Comparison of ENCODE assay signal across 8 cellular contexts in genomic region chr2:196259507-196260481, GRCh38.
DNase-seq lines count a peak whose midpoint lies in the region; ATAC-seq and TF ChIP-seq lines count a peak whose summit lies in the region.

No MANE protein-coding gene starts in this region.

- TF ChIP-seq CTCF in HCT116 (IDR thresholded peaks at IDR 0.05 in 2 of 3, conservative IDR thresholded peaks at IDR 0.05 in 1 of 3; ENCODE audit: borderline replicate concordance in 1 of 3, insufficient read depth in 1 of 3, low read depth in 2 of 3, low read length in 2 of 3), result no peak
- TF ChIP-seq CTCF in spleen (IDR thresholded peaks at IDR 0.05 in 8 of 11, conservative IDR thresholded peaks at IDR 0.05 in 3 of 11), result no peak

- BruUV-seq in HCT116 (replicated peaks; lab: Mats Ljungman, UMichigan), result no TSS peak

- RAD21 ChIA-PET in HCT116 (lab: Charles Lee; ENCODE audit: low non-redundant PET in 1 of 2, low total read pairs in 2 of 2, uncharacterized antibody in 2 of 2, unreplicated experiment in 2 of 2), result no interaction called here

- H3K9me2 ChIP-seq in HCT116 (ENCODE audit: insufficient read depth), result no peaks in the 10 kb centered on the region

- H3K27me3 ChIP-seq in HCT116 (ENCODE audit: insufficient read depth, low read length) (no peaks in the 10 kb centered on the region), spleen (replicated peaks in 1 of 7) (no peaks in the 10 kb centered on the region)

- no peak for DNase-seq in HCT116 (ENCODE audit: low read depth, low spot score)
- peak in 4 of 5 experiments; percentile 30 to 81 (median 44) for DNase-seq in T-helper 2 cell
- DNase-seq in spleen, result no peak
- DNase-seq in NOMO-1 (lab: John Stamatoyannopoulos, UW; ENCODE audit: unreplicated experiment in 2 of 2), result no peak
- DNase-seq in DMS153 treated with DMSO at 0.1 percent for 48 hours (lab: John Stamatoyannopoulos, UW; ENCODE audit: unreplicated experiment), result no peak
- DNase-seq in superior temporal gyrus (ENCODE audit: extremely low spot score), result no peak

- CTCF ChIA-PET in HCT116 (lab: Charles Lee), result interaction anchor here (1.1 kb wide), 1 partner anchor 16 kb away, joined by 3 read pairs; no protein-coding TSS in a partner anchor

- peak; percentile 42; the same call in 1 of the 2 replicates for ATAC-seq in HCT116
- ATAC-seq in HG02970 (IDR thresholded peaks at IDR 0.05; ENCODE audit: low FRiP score, unreplicated experiment), result no peak

- H3K27ac Mint-ChIP-seq in dendritic cell treated with granulocyte-macrophage colony-stimulating factor and Interleukin-4, amounts not matched to agents 40 ng/mL and 50 ng/mL, for 4 days, result peak overlapping the region; percentile 56

- H3K79me2 ChIP-seq in HCT116 (ENCODE audit: insufficient read depth, low read length), result no peaks in the 10 kb centered on the region

- H3K27me3 Mint-ChIP-seq in dendritic cell treated with granulocyte-macrophage colony-stimulating factor and Interleukin-4, amounts not matched to agents 40 ng/mL and 50 ng/mL, for 4 days, result no peaks in the 10 kb centered on the region

- H3K4me3 ChIP-seq in HCT116 (replicated peaks in 1 of 2; ENCODE audit: low read depth in 1 of 2, low read length in 2 of 2), result no peak overlapping the region
- H3K4me3 ChIP-seq in spleen, result peak overlapping the region in 1 of 8 donors; percentile 19

- H3K4me1 ChIP-seq in HCT116 (ENCODE audit: control insufficient read depth in 1 of 2, insufficient read depth in 2 of 2, low read length in 2 of 2) (no peaks in the 10 kb centered on the region), spleen (peaks cover 5 to 59% (median 37%) of the 10 kb centered on the region in 6 donors)

- 60 to 66% (median 62%) methylated on average over 7 of the region's 7 CpGs for WGBS in spleen, 5 donors

- no peaks in the 10 kb centered on the region for H3K36me3 Mint-ChIP-seq in dendritic cell treated with granulocyte-macrophage colony-stimulating factor and Interleukin-4, amounts not matched to agents 40 ng/mL and 50 ng/mL, for 4 days (ENCODE audit: low read depth)

- H3K27ac ChIP-seq in HCT116 (ENCODE audit: low read depth, low read length) (no peak overlapping the region), spleen (peak overlapping the region; percentile 32 to 89 (median 56))

- no peaks in the 10 kb centered on the region for H3K9me3 Mint-ChIP-seq in dendritic cell treated with granulocyte-macrophage colony-stimulating factor and Interleukin-4, amounts not matched to agents 40 ng/mL and 50 ng/mL, for 4 days

- peaks cover 20% of the 10 kb centered on the region for H3K4me1 Mint-ChIP-seq in dendritic cell treated with granulocyte-macrophage colony-stimulating factor and Interleukin-4, amounts not matched to agents 40 ng/mL and 50 ng/mL, for 4 days (ENCODE audit: low read depth)

- H4K20me1 ChIP-seq in HCT116 (ENCODE audit: insufficient read depth), result no peaks in the 10 kb centered on the region

- H3K9ac ChIP-seq in HCT116 (ENCODE audit: low read length), result no peak overlapping the region

- H3K4me2 ChIP-seq in HCT116 (ENCODE audit: low read length), result no peak overlapping the region

- H3K9me3 ChIP-seq in HCT116 (ENCODE audit: control insufficient read depth in 1 of 2, insufficient read depth in 1 of 2, low read depth in 1 of 2, low read length in 2 of 2), result no peaks in the 10 kb centered on the region
- H3K9me3 ChIP-seq in spleen, result no peaks in the 10 kb centered on the region

- H3K4me3 Mint-ChIP-seq in dendritic cell treated with granulocyte-macrophage colony-stimulating factor and Interleukin-4, amounts not matched to agents 40 ng/mL and 50 ng/mL, for 4 days, result no peak overlapping the region

- POLR2A ChIA-PET in HCT116 (lab: Charles Lee), result no interaction called here

- H3K36me3 ChIP-seq in HCT116 (ENCODE audit: control insufficient read depth in 1 of 2, insufficient read depth in 2 of 2, low read length in 2 of 2) (no peaks in the 10 kb centered on the region), spleen (peaks cover 0 to 10% (median 0%) of the 10 kb centered on the region in 6 donors)

- TF ChIP-seq POLR2A in HCT116 (IDR thresholded peaks at IDR 0.05; ENCODE audit: borderline replicate concordance, extremely low read depth, insufficient read depth, insufficient read length), result no peak
- TF ChIP-seq POLR2A in spleen (IDR thresholded peaks at IDR 0.05), result no peak

- no peak overlapping the region for H2AFZ ChIP-seq in HCT116 (ENCODE audit: low read depth, low read length, poor library complexity, severe bottlenecking)

- intact Hi-C loops in HCT116 (cut with micrococcal nuclease) (no loop called here), spleen (cut with DNase I; ENCODE audit: low total_unique reads) (no loop called here)
- intact Hi-C loops in dendritic cell treated with granulocyte-macrophage colony-stimulating factor and Interleukin-4, amounts not matched to agents 40 ng/mL and 50 ng/mL, for 4 days (cut with micrococcal nuclease), result no loop called here

- no peak for TF ChIP-seq RAD21 in HCT116 (IDR thresholded peaks at IDR 0.05; ENCODE audit: low read depth)

TF ChIP-seq in HCT116, 20 proteins besides CTCF, POLR2A, EP300 and RAD21:
- TF ChIP-seq YY1 (IDR thresholded peaks at IDR 0.05; ENCODE audit: extremely low read depth, insufficient replicate concordance, low read depth, low read length) (no peak), POLR2AphosphoS5 (IDR thresholded peaks at IDR 0.05; ENCODE audit: low read depth, low read length) (no peak), ELF1 (IDR thresholded peaks at IDR 0.05; ENCODE audit: borderline replicate concordance, low read depth) (no peak), ZFX (IDR thresholded peaks at IDR 0.05) (no peak), SIN3A (IDR thresholded peaks at IDR 0.05; ENCODE audit: low read depth) (no peak), SRF (IDR thresholded peaks at IDR 0.05; ENCODE audit: low read depth) (no peak), EGR1 (IDR thresholded peaks at IDR 0.05; ENCODE audit: low read depth) (no peak), EZH2 (IDR thresholded peaks at IDR 0.05) (no peak), CBX3 (IDR thresholded peaks at IDR 0.05; ENCODE audit: low read depth) (no peak), EZH2phosphoT487 (IDR thresholded peaks at IDR 0.05; ENCODE audit: borderline replicate concordance) (no peak), ZNF274 (IDR thresholded peaks at IDR 0.05; ENCODE audit: low read depth, low read length) (no peak), CEBPB (IDR thresholded peaks at IDR 0.05; ENCODE audit: low read depth) (no peak), JUND (IDR thresholded peaks at IDR 0.05) (no peak), ZBTB33 (IDR thresholded peaks at IDR 0.05; ENCODE audit: extremely low read depth, insufficient replicate concordance, low read length) (no peak)
- TF ChIP-seq, protein P1, sequence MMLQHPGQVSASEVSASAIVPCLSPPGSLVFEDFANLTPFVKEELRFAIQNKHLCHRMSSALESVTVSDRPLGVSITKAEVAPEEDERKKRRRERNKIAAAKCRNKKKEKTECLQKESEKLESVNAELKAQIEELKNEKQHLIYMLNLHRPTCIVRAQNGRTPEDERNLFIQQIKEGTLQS (IDR thresholded peaks at IDR 0.05), result no peak

Comparison
In these comparisons a context has a peak if more than half of its experiments do, and no peak if none do; other contexts are left out.
1. DNase-seq: peak in T-helper 2 cell (4 of 5); none in HCT116 (single experiment), spleen (single experiment), NOMO-1 (0 of 2), DMS153 treated with DMSO at 0.1 percent for 48 hours (single experiment) and superior temporal gyrus (single experiment).